Comparison of ENCODE assay signal across 12 cellular contexts in the genomic region with DNA sequence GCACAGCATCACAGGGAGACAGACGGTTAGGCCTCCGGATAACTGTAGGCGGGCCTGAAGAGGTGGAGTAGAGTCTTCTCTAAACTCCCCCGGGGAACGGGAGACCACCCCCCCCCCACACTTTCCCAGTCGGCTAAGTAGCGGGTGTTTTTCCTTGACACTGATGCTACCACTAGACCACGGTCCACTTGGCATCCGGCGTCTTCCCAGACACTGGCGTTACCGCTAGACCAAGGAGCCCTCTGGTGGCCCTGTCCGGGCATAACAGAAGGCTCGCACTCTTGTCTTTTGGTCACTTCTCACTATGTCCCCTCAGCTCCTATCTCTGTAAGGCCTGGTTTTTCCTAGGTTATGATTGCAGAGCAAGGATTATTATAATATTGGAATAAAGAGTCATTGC. TPM values are rescaled to one million over a fixed set of nuclear protein-coding genes. Genes with fewer than 3 reads are reported as not detected.
A peak's percentile ranks its signal among the peaks of the same experiment; 100 is the strongest.
DNase-seq lines count a peak whose midpoint lies in the region; ATAC-seq and TF ChIP-seq lines count a peak whose summit lies in the region.
"Had no signal": no experiment of that assay in that cellular context is flagged by ENCODE, and none has a peak within 500 bp of the region (broad histone marks: within the 10 kb centered on the region; RNA-seq: fewer than 3 reads in every experiment).

No MANE protein-coding gene starts in this region.

- no peak overlapping the region for H3K27ac Mint-ChIP-seq in type B pancreatic cell
- H3K27ac Mint-ChIP-seq: dendritic cell treated with granulocyte-macrophage colony-stimulating factor and Interleukin-4, amounts not matched to agents 40 ng/mL and 50 ng/mL, for 4 days had no signal

- no peaks in the 10 kb centered on the region for H3K27me3 ChIP-seq in left lung
- H3K27me3 ChIP-seq: upper lobe of left lung had no signal

- no peaks in the 10 kb centered on the region for H3K36me3 Mint-ChIP-seq in type B pancreatic cell
- H3K36me3 Mint-ChIP-seq: naive thymus-derived CD8-positive, alpha-beta T cell had no signal

- intact Hi-C loops in left lung (cut with DNase I) = no loop called here

- H3K4me1 ChIP-seq in left lung = no peaks in the 10 kb centered on the region
- H3K4me1 ChIP-seq: Caco-2, upper lobe of left lung had no signal

- no peak for ATAC-seq in HG03565 (IDR thresholded peaks at IDR 0.05; ENCODE audit: unreplicated experiment)
- ATAC-seq in left lung = no peak
- ATAC-seq: naive thymus-derived CD8-positive, alpha-beta T cell had no signal

- no peaks in the 10 kb centered on the region for H3K36me3 ChIP-seq in left lung
- H3K36me3 ChIP-seq: upper lobe of left lung had no signal

- no peak overlapping the region for H3K27ac ChIP-seq in left lung
- H3K27ac ChIP-seq: upper lobe of left lung had no signal

- TF ChIP-seq CTCF in fibroblast of pulmonary artery (IDR thresholded peaks at IDR 0.05; ENCODE audit: low read length, missing control alignments) (peak; percentile 20), type B pancreatic cell (conservative IDR thresholded peaks at IDR 0.05) (peak; percentile 53), left lung (IDR thresholded peaks at IDR 0.05) (no peak)

- in situ Hi-C loops in SK-MEL-5 (cut with HindIII; ENCODE audit: low pct_unique_long_range_greater_than_20kb, low sequenced_read_pairs) = no loop called here

- H3K4me3 ChIP-seq in fibroblast of pulmonary artery (replicated peaks; ENCODE audit: low read depth, low read length) (no peak overlapping the region), left lung (no peak overlapping the region)
- H3K4me3 ChIP-seq: upper lobe of left lung had no signal

- no peaks in the 10 kb centered on the region for H3K27me3 Mint-ChIP-seq in type B pancreatic cell
- H3K27me3 Mint-ChIP-seq: naive thymus-derived CD8-positive, alpha-beta T cell had no signal

- H3K4me1 Mint-ChIP-seq in type B pancreatic cell (ENCODE audit: unreplicated experiment) = no peaks in the 10 kb centered on the region

- peaks cover 5% of the 10 kb centered on the region for H3K9me3 Mint-ChIP-seq in type B pancreatic cell
- H3K9me3 Mint-ChIP-seq: dendritic cell treated with granulocyte-macrophage colony-stimulating factor and Interleukin-4, amounts not matched to agents 40 ng/mL and 50 ng/mL, for 4 days; naive thymus-derived CD8-positive, alpha-beta T cell had no signal

- DNase-seq in stimulated activated CD4-positive, alpha-beta T cell treated with anti-CD3 and anti-CD28 coated beads, Interleukin-15, amount 100 ng/mL, for 24 hours = peak; percentile 52
- DNase-seq in stimulated activated CD4-positive, alpha-beta T cell treated with anti-CD3 and anti-CD28 coated beads, Interleukin-2, amount 100 ng/mL, for 48 hours = no peak
- DNase-seq in SK-MEL-5 (ENCODE audit: low read depth, low spot score) (peak; percentile 42), fibroblast of pulmonary artery (ENCODE audit: low read depth) (no peak), type B pancreatic cell (ENCODE audit: extremely low spot score, unreplicated experiment) (no peak), left lung (no peak), NCI-H128 (lab: John Stamatoyannopoulos, UW; ENCODE audit: unreplicated experiment) (no peak)
- DNase-seq: naive thymus-derived CD8-positive, alpha-beta T cell; upper lobe of left lung had no signal

- no peak overlapping the region for H3K4me3 Mint-ChIP-seq in type B pancreatic cell
- H3K4me3 Mint-ChIP-seq: dendritic cell treated with granulocyte-macrophage colony-stimulating factor and Interleukin-4, amounts not matched to agents 40 ng/mL and 50 ng/mL, for 4 days; naive thymus-derived CD8-positive, alpha-beta T cell had no signal

- H3K9me3 ChIP-seq in left lung = no peaks in the 10 kb centered on the region
- H3K9me3 ChIP-seq: Caco-2, upper lobe of left lung had no signal

RNA-seq across cellular contexts. Expression of gene NCL, which starts 25.7 kb away (rescaled TPM):
- total RNA-seq in SK-MEL-5 (2014; rRNA removed; shearing (Covaris generic)) = 208 and 282 TPM in 2 replicates
- polyA plus RNA-seq in SK-MEL-5 (2015; cell fraction: cytosol; rRNA removed) = 488 and 557 TPM in 2 replicates
- 348 and 360 TPM in 2 replicates for polyA plus RNA-seq in SK-MEL-5 (2015; cell fraction: nucleus; rRNA removed)
- total RNA-seq in type B pancreatic cell (ENCODE audit: low replicate concordance) (499 and 709 TPM in 2 replicates), left lung (100 to 1,000 TPM; 280 to 434 TPM)

RNA-seq across cellular contexts. Expression of gene NMUR1, which starts 40.3 kb away (rescaled TPM):
- 0.18 TPM in 1 of 2 replicates, not detected in the other for total RNA-seq in SK-MEL-5 (2014; rRNA removed; shearing (Covaris generic))
- 0.06 TPM in 1 of 2 replicates, not detected in the other for polyA plus RNA-seq in SK-MEL-5 (2015; cell fraction: cytosol; rRNA removed)
- not detected in 2 replicates for polyA plus RNA-seq in SK-MEL-5 (2015; cell fraction: nucleus; rRNA removed)
- 0.10 TPM in 2 replicates for total RNA-seq in type B pancreatic cell (ENCODE audit: low replicate concordance)
- 1 to 10 TPM in 1 of 2 donors, under 1 TPM in 1; 0.96 to 1.1 TPM for total RNA-seq in left lung
- total RNA-seq: Caco-2 had no signal

Comparison
In these comparisons a context has a peak if more than half of its experiments do, and no peak if none do; other contexts are left out.
1. DNase-seq: peak in stimulated activated CD4-positive, alpha-beta T cell treated with anti-CD3 and anti-CD28 coated beads, Interleukin-15, amount 100 ng/mL, for 24 hours (single experiment) and SK-MEL-5 (single experiment); none in stimulated activated CD4-positive, alpha-beta T cell treated with anti-CD3 and anti-CD28 coated beads, Interleukin-2, amount 100 ng/mL, for 48 hours (0 of 2), fibroblast of pulmonary artery (single experiment), type B pancreatic cell (single experiment), left lung (0 of 2) and NCI-H128 (single experiment).
2. CTCF ChIP-seq: peak in fibroblast of pulmonary artery (single experiment) and type B pancreatic cell (single experiment); none in left lung (0 of 2).